8 cellular contexts compared by ENCODE assay signal in genomic region chr1:54671985-54672608, GRCh38. TPM values are rescaled to one million over a fixed set of nuclear protein-coding genes. Genes with fewer than 3 reads are reported as not detected.
DNase-seq lines count a peak whose midpoint lies in the region; ATAC-seq lines count a peak whose summit lies in the region.

No MANE protein-coding gene starts in this region.

- H3K4me3 ChIP-seq in CD4-positive, CD25-positive, alpha-beta regulatory T cell (ENCODE audit: low read depth, low read length): no peak overlapping the region
- H3K4me3 ChIP-seq in adipocyte (ENCODE audit: low read length): no peak overlapping the region

- POLR2A ChIA-PET in T-cell (lab: Charles Lee): no interaction called here

- no peaks in the 10 kb centered on the region for H3K9me3 ChIP-seq in CD4-positive, CD25-positive, alpha-beta regulatory T cell (ENCODE audit: control insufficient read depth in 2 of 2, low read length in 2 of 2)
- H3K9me3 ChIP-seq in adipocyte (ENCODE audit: control insufficient read depth, low read length): peaks cover 8% of the 10 kb centered on the region

- no peak overlapping the region for H3K9ac ChIP-seq in adipocyte (ENCODE audit: low read length)

- peak; percentile 74 to 77 for ATAC-seq in CD4-positive, CD25-positive, alpha-beta regulatory T cell (ENCODE audit: low read depth in 2 of 2)
- ATAC-seq in GM21447 (IDR thresholded peaks at IDR 0.05; ENCODE audit: unreplicated experiment) (peak; percentile 80), T-cell (replicated peaks in 1 of 4) (peak; percentile 61 to 80 (median 76))

- H3K9me3 Mint-ChIP-seq in CD4-positive, CD25-positive, alpha-beta regulatory T cell: no peaks in the 10 kb centered on the region
- H3K9me3 Mint-ChIP-seq in T-cell (peaks cover 0 to 2% (median 0%) of the 10 kb centered on the region in 3 donors), immature natural killer cell (no peaks in the 10 kb centered on the region)

- H3K27me3 ChIP-seq in CD4-positive, CD25-positive, alpha-beta regulatory T cell (ENCODE audit: control insufficient read depth, insufficient read depth, low read length): no peaks in the 10 kb centered on the region
- peaks cover 21% of the 10 kb centered on the region for H3K27me3 ChIP-seq in adipocyte (replicated peaks; ENCODE audit: control insufficient read depth, insufficient read depth, low read length)

- no peaks in the 10 kb centered on the region for H3K36me3 ChIP-seq in CD4-positive, CD25-positive, alpha-beta regulatory T cell (ENCODE audit: control insufficient read depth, insufficient read depth, low read length)
- H3K36me3 ChIP-seq in adipocyte (ENCODE audit: control insufficient read depth, insufficient read depth, low read length, severe bottlenecking): no peaks in the 10 kb centered on the region

- no peak overlapping the region for H3K27ac Mint-ChIP-seq in CD4-positive, CD25-positive, alpha-beta regulatory T cell
- H3K27ac Mint-ChIP-seq in T-cell: peak overlapping the region; percentile 22 to 43
- peak overlapping the region in 4 of 6 donors; percentile 13 to 73 (median 62) for H3K27ac Mint-ChIP-seq in immature natural killer cell

- H3K36me3 Mint-ChIP-seq in CD4-positive, CD25-positive, alpha-beta regulatory T cell: no peaks in the 10 kb centered on the region
- H3K36me3 Mint-ChIP-seq in T-cell (no peaks in the 10 kb centered on the region), immature natural killer cell (no peaks in the 10 kb centered on the region)

- no peaks in the 10 kb centered on the region for H3K4me1 ChIP-seq in CD4-positive, CD25-positive, alpha-beta regulatory T cell (ENCODE audit: control insufficient read depth, insufficient read depth, low read length, poor library complexity, severe bottlenecking)
- H3K4me1 ChIP-seq in adipocyte (ENCODE audit: control insufficient read depth, insufficient read depth, low read length): no peaks in the 10 kb centered on the region

- H3K27ac ChIP-seq in CD4-positive, CD25-positive, alpha-beta regulatory T cell (ENCODE audit: insufficient read depth, low read length, poor library complexity, severe bottlenecking): no peak overlapping the region

- H3K4me1 Mint-ChIP-seq in CD4-positive, CD25-positive, alpha-beta regulatory T cell: peaks cover 0 to 7% (median 4%) of the 10 kb centered on the region in 4 donors
- H3K4me1 Mint-ChIP-seq in T-cell: peaks cover 0 to 6% (median 6%) of the 10 kb centered on the region in 3 donors
- peaks cover 8 to 11% of the 10 kb centered on the region in 2 donors for H3K4me1 Mint-ChIP-seq in immature natural killer cell

- H3K4me3 Mint-ChIP-seq in CD4-positive, CD25-positive, alpha-beta regulatory T cell: no peak overlapping the region
- H3K4me3 Mint-ChIP-seq in T-cell (no peak overlapping the region), immature natural killer cell (peak overlapping the region in 2 of 5 donors; percentile 14 to 39)

- H3K27me3 Mint-ChIP-seq in CD4-positive, CD25-positive, alpha-beta regulatory T cell: peaks cover 10% of the 10 kb centered on the region
- H3K27me3 Mint-ChIP-seq in T-cell (no peaks in the 10 kb centered on the region), immature natural killer cell (ENCODE audit: low read depth in 3 of 3) (peaks cover 0 to 6% (median 5%) of the 10 kb centered on the region in 3 donors)

- peak; percentile 29 to 68 (median 60) for DNase-seq in CD4-positive, CD25-positive, alpha-beta regulatory T cell
- peak; percentile 19 for DNase-seq in NCI-H1092 (lab: John Stamatoyannopoulos, UW)
- peak; percentile 13 to 65 (median 48) for DNase-seq in T-cell
- peak; percentile 65 for DNase-seq in adipocyte (ENCODE audit: low read depth)
- peak; percentile 70 to 78 (median 78) for DNase-seq in immature natural killer cell
- peak; percentile 39 to 58 for DNase-seq in stimulated activated CD4-positive, alpha-beta T cell treated with anti-CD3 and anti-CD28 coated beads, Interleukin-4, amount 100 ng/mL, for 4 hours
- no peak for DNase-seq in cerebellum (ENCODE audit: low spot score)

- CTCF ChIA-PET in T-cell (lab: Charles Lee): interaction anchor here in 1 of 2 donors (1.3 kb wide), 1 partner anchor 129 kb away, joined by 6 read pairs; the partner anchor contains the start of gene TTC22

RNA-seq across cellular contexts. Expression of gene MROH7, which starts 30.5 kb away (rescaled TPM):
- not detected for total RNA-seq in CD4-positive, CD25-positive, alpha-beta regulatory T cell
- not detected for polyA plus RNA-seq in CD4-positive, CD25-positive, alpha-beta regulatory T cell
- total RNA-seq in T-cell: under 1 TPM; 0.15 to 0.63 (median 0.25) TPM
- polyA plus RNA-seq in immature natural killer cell: not detected
- 2.6 TPM for total RNA-seq in cerebellum

RNA-seq across cellular contexts. Expression of gene TTC4, which starts 43.6 kb away (rescaled TPM):
- 7.7 TPM for total RNA-seq in CD4-positive, CD25-positive, alpha-beta regulatory T cell
- 10 to 100 TPM; 17.4 to 27.1 (median 22.5) TPM for polyA plus RNA-seq in CD4-positive, CD25-positive, alpha-beta regulatory T cell
- 10 to 100 TPM in 4 of 5 donors, 1 to 10 TPM in 1; 9.6 to 25.1 (median 22.2) TPM for total RNA-seq in T-cell
- polyA plus RNA-seq in immature natural killer cell: 10 to 100 TPM; 14.3 to 22.6 (median 20.7) TPM
- total RNA-seq in cerebellum: 20.6 TPM

RNA-seq across cellular contexts. Expression of gene FAM151A, which starts 48.8 kb away (rescaled TPM):
- not detected for total RNA-seq in CD4-positive, CD25-positive, alpha-beta regulatory T cell
- not detected for polyA plus RNA-seq in CD4-positive, CD25-positive, alpha-beta regulatory T cell
- total RNA-seq in T-cell: not detected
- not detected for polyA plus RNA-seq in immature natural killer cell
- total RNA-seq in cerebellum: not detected

Comparison
In these comparisons a context has a peak if more than half of its experiments do, and no peak if none do; other contexts are left out.
1. H3K27ac Mint-ChIP-seq: peak in T-cell (2 of 2) and immature natural killer cell (4 of 6); none in CD4-positive, CD25-positive, alpha-beta regulatory T cell (0 of 3).
2. Peak in every context shown above with its lines, with median percentiles within 50 percentile points of each other: ATAC-seq.